8 cellular contexts compared by ENCODE assay signal in the genomic region with DNA sequence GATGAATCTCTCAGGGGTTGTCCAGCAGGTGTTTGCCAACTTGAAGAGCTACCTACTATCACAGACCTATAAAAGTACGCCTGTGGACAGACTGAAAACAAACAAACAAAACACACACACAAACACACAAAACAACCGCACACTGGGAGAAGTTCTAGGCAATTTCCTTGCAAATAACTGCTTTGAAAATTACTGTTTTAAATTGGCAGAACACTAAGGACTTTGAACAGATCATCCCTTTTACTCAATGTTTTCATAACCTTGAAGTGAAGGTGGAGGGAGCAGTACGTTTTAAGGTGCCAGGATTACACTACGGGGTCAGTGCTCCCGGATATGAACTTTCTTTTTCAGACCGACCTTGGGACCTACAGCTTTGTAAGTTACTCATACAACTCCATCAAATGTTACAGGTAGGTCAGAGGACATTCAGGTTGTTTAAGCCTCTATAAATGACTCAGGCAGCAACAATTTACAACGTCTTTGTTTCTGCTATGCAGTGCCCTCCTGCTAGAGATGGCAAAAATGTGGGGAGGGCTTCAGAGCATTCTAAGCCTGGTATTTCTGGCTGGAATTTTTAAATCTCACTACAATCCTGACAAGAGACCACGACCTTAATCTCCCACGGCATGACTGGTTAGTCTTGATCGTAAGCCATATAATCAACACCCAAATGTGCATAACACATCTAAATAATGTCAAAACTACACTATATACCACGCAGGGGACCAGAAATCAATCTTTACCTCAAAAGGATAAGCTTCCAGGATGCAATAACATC. TPM values are rescaled to one million over a fixed set of nuclear protein-coding genes. Genes with fewer than 3 reads are reported as not detected.
DNase-seq lines count a peak whose midpoint lies in the region; ATAC-seq and TF ChIP-seq lines count a peak whose summit lies in the region.

No MANE protein-coding gene starts in this region.

- peaks cover 16% of the 10 kb centered on the region for H3K36me3 Mint-ChIP-seq in CD4-positive, CD25-positive, alpha-beta regulatory T cell

- H2BK120ac ChIP-seq in mesenchymal stem cell (ENCODE audit: low read depth, low read length) = peak overlapping the region; percentile 44

- H2AFZ ChIP-seq in KMS-11 (ENCODE audit: low read depth) = peak overlapping the region; percentile 85
- H2AFZ ChIP-seq in mesenchymal stem cell (ENCODE audit: low read depth, low read length) = no peak overlapping the region

- H3K9me3 ChIP-seq in CD4-positive, CD25-positive, alpha-beta regulatory T cell (ENCODE audit: control insufficient read depth in 2 of 2, low read length in 2 of 2) = no peaks in the 10 kb centered on the region
- no peaks in the 10 kb centered on the region for H3K9me3 ChIP-seq in breast epithelium
- no peaks in the 10 kb centered on the region for H3K9me3 ChIP-seq in mesenchymal stem cell (ENCODE audit: control insufficient read depth, low read length)
- no peaks in the 10 kb centered on the region for H3K9me3 ChIP-seq in vagina

- WGBS in mesenchymal stem cell = 35% methylated on average over 9 of the region's 11 CpGs

- peak overlapping the region in 1 of 2 experiments; percentile 81 for H3K4ac ChIP-seq in mesenchymal stem cell (ENCODE audit: low read depth in 1 of 2, low read length in 2 of 2)

- peaks cover 40% of the 10 kb centered on the region for H3K4me1 ChIP-seq in CD4-positive, CD25-positive, alpha-beta regulatory T cell (ENCODE audit: control insufficient read depth, insufficient read depth, low read length, poor library complexity, severe bottlenecking)
- H3K4me1 ChIP-seq in KMS-11 (ENCODE audit: low read depth, poor library complexity, severe bottlenecking) (peaks cover 25% of the 10 kb centered on the region), breast epithelium (no peaks in the 10 kb centered on the region), mesenchymal stem cell (ENCODE audit: control insufficient read depth, insufficient read depth, low read depth, low read length) (peaks cover 18% of the 10 kb centered on the region), vagina (peaks cover 34% of the 10 kb centered on the region)

- peak overlapping the region; percentile 28 to 94 (median 75) for H3K27ac Mint-ChIP-seq in CD4-positive, CD25-positive, alpha-beta regulatory T cell

- H2BK12ac ChIP-seq in mesenchymal stem cell (ENCODE audit: low read length in 2 of 2) = peak overlapping the region in 1 of 2 experiments; percentile 38

- H3K4me1 Mint-ChIP-seq in CD4-positive, CD25-positive, alpha-beta regulatory T cell = peaks cover 31 to 41% (median 37%) of the 10 kb centered on the region in 4 donors

- peaks cover 25% of the 10 kb centered on the region; the same call in 1 of the 2 replicates for H3K79me2 ChIP-seq in KMS-11 (ENCODE audit: insufficient read depth, low read depth)

- no peaks in the 10 kb centered on the region for H4K20me1 ChIP-seq in KMS-11 (ENCODE audit: insufficient read depth)

- TF ChIP-seq CTCF in KMS-11 (conservative IDR thresholded peaks at IDR 0.05; ENCODE audit: low read depth, low read length) (no peak), breast epithelium (IDR thresholded peaks at IDR 0.05) (no peak), vagina (IDR thresholded peaks at IDR 0.05) (no peak)

- peaks cover 4% of the 10 kb centered on the region for H3K79me1 ChIP-seq in mesenchymal stem cell (replicated peaks; ENCODE audit: low read length, poor library complexity, severe bottlenecking)

- no peak overlapping the region for H4K91ac ChIP-seq in mesenchymal stem cell (ENCODE audit: low read length)

- H3K27me3 ChIP-seq in CD4-positive, CD25-positive, alpha-beta regulatory T cell (ENCODE audit: control insufficient read depth, insufficient read depth, low read length) = no peaks in the 10 kb centered on the region
- H3K27me3 ChIP-seq in KMS-11 (ENCODE audit: insufficient read depth, low read depth) = no peaks in the 10 kb centered on the region
- no peaks in the 10 kb centered on the region for H3K27me3 ChIP-seq in breast epithelium
- no peaks in the 10 kb centered on the region for H3K27me3 ChIP-seq in mesenchymal stem cell (ENCODE audit: control insufficient read depth in 1 of 2, insufficient read depth in 1 of 2, low read length in 2 of 2)
- H3K27me3 ChIP-seq in vagina = no peaks in the 10 kb centered on the region

- peak overlapping the region in 1 of 2 experiments; percentile 46 for H3K18ac ChIP-seq in mesenchymal stem cell (ENCODE audit: low read depth in 1 of 2, low read length in 2 of 2)

- intact Hi-C loops in breast epithelium (cut with DNase I; ENCODE audit: low total_unique reads) (no loop called here), vagina (cut with DNase I) (no loop called here)

- H3K23ac ChIP-seq in mesenchymal stem cell (ENCODE audit: low read length in 2 of 2) = no peak overlapping the region

- no peak overlapping the region for H3K14ac ChIP-seq in mesenchymal stem cell (ENCODE audit: low read length in 2 of 2)

- H2AK5ac ChIP-seq in mesenchymal stem cell (ENCODE audit: low read length, severe bottlenecking) = peak overlapping the region; percentile 69

- peak overlapping the region; percentile 57 for H4K8ac ChIP-seq in mesenchymal stem cell (ENCODE audit: low read length)

- H3K27me3 Mint-ChIP-seq in CD4-positive, CD25-positive, alpha-beta regulatory T cell = no peaks in the 10 kb centered on the region

- H3K4me2 ChIP-seq in KMS-11 = peak overlapping the region; percentile 88
- peak overlapping the region; percentile 56 for H3K4me2 ChIP-seq in mesenchymal stem cell (ENCODE audit: low read length, poor library complexity, severe bottlenecking)

- peak overlapping the region; percentile 89 for H3K4me3 ChIP-seq in CD4-positive, CD25-positive, alpha-beta regulatory T cell (ENCODE audit: low read depth, low read length)
- H3K4me3 ChIP-seq in KMS-11 (IDR thresholded peaks at IDR 0.05; ENCODE audit: insufficient read depth, low read depth, low read length) = no peak overlapping the region
- H3K4me3 ChIP-seq in breast epithelium = peak overlapping the region; percentile 86 to 91 (median 91)
- H3K4me3 ChIP-seq in mesenchymal stem cell (ENCODE audit: insufficient read depth in 1 of 2, low read depth in 1 of 2, low read length in 2 of 2) = peak overlapping the region in 1 of 2 experiments; percentile 90
- peak overlapping the region; percentile 83 to 93 for H3K4me3 ChIP-seq in vagina

- no peak for TF ChIP-seq POLR2A in breast epithelium (IDR thresholded peaks at IDR 0.05)
- TF ChIP-seq POLR2A in vagina (IDR thresholded peaks at IDR 0.05) = no peak

- H3K36me3 ChIP-seq in CD4-positive, CD25-positive, alpha-beta regulatory T cell (ENCODE audit: control insufficient read depth, insufficient read depth, low read length) = peaks cover 10% of the 10 kb centered on the region
- H3K36me3 ChIP-seq in KMS-11 (ENCODE audit: insufficient read depth) (peaks cover 8% of the 10 kb centered on the region; the same call in 1 of the 2 replicates), breast epithelium (no peaks in the 10 kb centered on the region), mesenchymal stem cell (ENCODE audit: control insufficient read depth in 1 of 2, insufficient read depth in 2 of 2, low read depth in 1 of 2, low read length in 2 of 2) (peaks cover 0 to 27% of the 10 kb centered on the region in 2 experiments), vagina (peaks cover 0 to 8% of the 10 kb centered on the region in 2 donors)

- no peak for DNase-seq in CD4-positive, CD25-positive, alpha-beta regulatory T cell
- DNase-seq in breast epithelium (ENCODE audit: low spot score in 2 of 2) (no peak), mesenchymal stem cell (no peak), vagina (ENCODE audit: extremely low spot score in 2 of 2) (no peak), SHP77 (lab: John Stamatoyannopoulos, UW) (no peak)
- no peak for DNase-seq in NK-92 treated with Interleukin-12 subunit alpha and Interleukin-12 subunit beta, amount 100 ng/mL, for 24 hours (lab: John Stamatoyannopoulos, UW)

- H3K9ac ChIP-seq in KMS-11 (peak overlapping the region; percentile 89; the same call in 1 of the 2 replicates), mesenchymal stem cell (ENCODE audit: low read length) (peak overlapping the region; percentile 95)

- peak overlapping the region; percentile 39 for H2BK5ac ChIP-seq in mesenchymal stem cell (ENCODE audit: low read depth, low read length, poor library complexity, severe bottlenecking)

- H3K9me3 Mint-ChIP-seq in CD4-positive, CD25-positive, alpha-beta regulatory T cell = no peaks in the 10 kb centered on the region

- no peak overlapping the region for H3K27ac ChIP-seq in CD4-positive, CD25-positive, alpha-beta regulatory T cell (ENCODE audit: insufficient read depth, low read length, poor library complexity, severe bottlenecking)
- H3K27ac ChIP-seq in KMS-11 (peak overlapping the region; percentile 63; the same call in 1 of the 2 replicates), breast epithelium (peak overlapping the region; percentile 94 to 97), mesenchymal stem cell (ENCODE audit: low read length, poor library complexity, severe bottlenecking) (peak overlapping the region; percentile 64), vagina (peak overlapping the region; percentile 97)

- no peak for ATAC-seq in CD4-positive, CD25-positive, alpha-beta regulatory T cell (ENCODE audit: low read depth in 2 of 2)
- ATAC-seq in HG03095 (IDR thresholded peaks at IDR 0.05; ENCODE audit: unreplicated experiment) = no peak

- H3K4me3 Mint-ChIP-seq in CD4-positive, CD25-positive, alpha-beta regulatory T cell = peak overlapping the region; percentile 88 to 100 (median 94)

- H2BK15ac ChIP-seq in mesenchymal stem cell (ENCODE audit: low read depth, poor library complexity, severe bottlenecking) = no peak overlapping the region

RNA-seq across cellular contexts. Expression of a gene that starts 1.4 kb away (rescaled TPM):
- 130 TPM for total RNA-seq in CD4-positive, CD25-positive, alpha-beta regulatory T cell
- polyA plus RNA-seq in CD4-positive, CD25-positive, alpha-beta regulatory T cell = 10 to 100 TPM; 18.1 to 30.7 (median 24.9) TPM
- total RNA-seq in breast epithelium (10 to 100 TPM; 26.1 to 46.8 (median 42.6) TPM), vagina (36.6 TPM)
- polyA plus RNA-seq in mesenchymal stem cell (2013, experiment 1 of 2) = 115 TPM
- 115 TPM for polyA plus RNA-seq in mesenchymal stem cell (2013, experiment 2 of 2)

RNA-seq across cellular contexts. Expression of a gene that starts 59.9 kb away (rescaled TPM):
- total RNA-seq in CD4-positive, CD25-positive, alpha-beta regulatory T cell = 18.2 TPM
- polyA plus RNA-seq in CD4-positive, CD25-positive, alpha-beta regulatory T cell = 10 to 100 TPM; 48.0 to 76.7 (median 70.0) TPM
- total RNA-seq in breast epithelium (10 to 100 TPM; 19.0 to 20.2 (median 19.5) TPM), vagina (30.7 TPM)
- polyA plus RNA-seq in mesenchymal stem cell (2013, experiment 1 of 2) = 25.0 TPM
- polyA plus RNA-seq in mesenchymal stem cell (2013, experiment 2 of 2) = 24.5 TPM
